In the genomic region with DNA sequence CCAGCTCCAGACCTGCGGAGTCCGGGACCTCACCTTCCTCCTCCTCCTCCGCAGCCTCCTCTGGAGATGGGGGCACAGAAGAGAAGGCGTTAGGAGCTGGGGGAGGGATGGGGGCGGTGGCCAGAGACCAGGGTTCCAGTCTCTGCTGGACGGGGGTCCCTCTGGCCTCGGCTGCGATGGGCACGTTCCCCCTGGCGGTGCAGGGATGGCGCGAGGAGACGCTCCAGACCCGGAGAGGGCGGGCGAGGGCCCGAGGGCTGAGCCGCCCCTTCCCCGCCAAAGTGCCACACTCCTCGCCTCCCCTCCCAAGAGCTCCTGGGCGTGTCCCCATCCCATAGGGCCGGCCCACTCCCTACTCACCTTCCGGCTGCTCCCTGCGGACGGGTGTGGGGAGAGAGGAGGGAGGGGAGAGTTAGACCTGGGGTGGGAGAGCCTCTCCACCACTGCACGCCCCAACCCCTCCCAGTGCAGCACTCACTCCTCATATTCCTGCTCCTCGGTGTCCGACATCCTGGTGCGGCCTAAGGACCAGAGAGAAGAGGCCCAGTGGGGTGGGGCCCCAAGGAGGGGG, we compare ENCODE assay signal across 1 cellular context.
TF ChIP-seq lines count a peak whose summit lies in the region.

No MANE protein-coding gene starts in this region.

TF ChIP-seq in HEK293, 187 proteins besides CTCF, POLR2A, EP300 and RAD21 (continued from another document and continues in another):
- TF ChIP-seq, protein P1, sequence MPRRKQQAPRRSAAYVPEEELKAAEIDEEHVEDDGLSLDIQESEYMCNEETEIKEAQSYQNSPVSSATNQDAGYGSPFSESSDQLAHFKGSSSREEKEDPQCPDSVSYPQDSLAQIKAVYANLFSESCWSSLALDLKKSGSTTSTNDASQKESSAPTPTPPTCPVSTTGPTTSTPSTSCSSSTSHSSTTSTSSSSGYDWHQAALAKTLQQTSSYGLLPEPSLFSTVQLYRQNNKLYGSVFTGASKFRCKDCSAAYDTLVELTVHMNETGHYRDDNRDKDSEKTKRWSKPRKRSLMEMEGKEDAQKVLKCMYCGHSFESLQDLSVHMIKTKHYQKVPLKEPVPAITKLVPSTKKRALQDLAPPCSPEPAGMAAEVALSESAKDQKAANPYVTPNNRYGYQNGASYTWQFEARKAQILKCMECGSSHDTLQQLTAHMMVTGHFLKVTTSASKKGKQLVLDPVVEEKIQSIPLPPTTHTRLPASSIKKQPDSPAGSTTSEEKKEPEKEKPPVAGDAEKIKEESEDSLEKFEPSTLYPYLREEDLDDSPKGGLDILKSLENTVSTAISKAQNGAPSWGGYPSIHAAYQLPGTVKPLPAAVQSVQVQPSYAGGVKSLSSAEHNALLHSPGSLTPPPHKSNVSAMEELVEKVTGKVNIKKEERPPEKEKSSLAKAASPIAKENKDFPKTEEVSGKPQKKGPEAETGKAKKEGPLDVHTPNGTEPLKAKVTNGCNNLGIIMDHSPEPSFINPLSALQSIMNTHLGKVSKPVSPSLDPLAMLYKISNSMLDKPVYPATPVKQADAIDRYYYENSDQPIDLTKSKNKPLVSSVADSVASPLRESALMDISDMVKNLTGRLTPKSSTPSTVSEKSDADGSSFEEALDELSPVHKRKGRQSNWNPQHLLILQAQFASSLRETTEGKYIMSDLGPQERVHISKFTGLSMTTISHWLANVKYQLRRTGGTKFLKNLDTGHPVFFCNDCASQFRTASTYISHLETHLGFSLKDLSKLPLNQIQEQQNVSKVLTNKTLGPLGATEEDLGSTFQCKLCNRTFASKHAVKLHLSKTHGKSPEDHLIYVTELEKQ (tag by site-specific recombination; IDR thresholded peaks at IDR 0.05; ENCODE audit: borderline replicate concordance) = no peak
- TF ChIP-seq, protein P2, sequence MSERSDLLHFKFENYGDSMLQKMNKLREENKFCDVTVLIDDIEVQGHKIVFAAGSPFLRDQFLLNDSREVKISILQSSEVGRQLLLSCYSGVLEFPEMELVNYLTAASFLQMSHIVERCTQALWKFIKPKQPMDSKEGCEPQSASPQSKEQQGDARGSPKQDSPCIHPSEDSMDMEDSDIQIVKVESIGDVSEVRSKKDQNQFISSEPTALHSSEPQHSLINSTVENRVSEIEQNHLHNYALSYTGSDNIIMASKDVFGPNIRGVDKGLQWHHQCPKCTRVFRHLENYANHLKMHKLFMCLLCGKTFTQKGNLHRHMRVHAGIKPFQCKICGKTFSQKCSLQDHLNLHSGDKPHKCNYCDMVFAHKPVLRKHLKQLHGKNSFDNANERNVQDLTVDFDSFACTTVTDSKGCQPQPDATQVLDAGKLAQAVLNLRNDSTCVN (tag by site-specific recombination; optimal IDR thresholded peaks at IDR 0.05) = peak; percentile 27
- TF ChIP-seq, protein P3, sequence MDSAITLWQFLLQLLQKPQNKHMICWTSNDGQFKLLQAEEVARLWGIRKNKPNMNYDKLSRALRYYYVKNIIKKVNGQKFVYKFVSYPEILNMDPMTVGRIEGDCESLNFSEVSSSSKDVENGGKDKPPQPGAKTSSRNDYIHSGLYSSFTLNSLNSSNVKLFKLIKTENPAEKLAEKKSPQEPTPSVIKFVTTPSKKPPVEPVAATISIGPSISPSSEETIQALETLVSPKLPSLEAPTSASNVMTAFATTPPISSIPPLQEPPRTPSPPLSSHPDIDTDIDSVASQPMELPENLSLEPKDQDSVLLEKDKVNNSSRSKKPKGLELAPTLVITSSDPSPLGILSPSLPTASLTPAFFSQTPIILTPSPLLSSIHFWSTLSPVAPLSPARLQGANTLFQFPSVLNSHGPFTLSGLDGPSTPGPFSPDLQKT (IDR thresholded peaks at IDR 0.05; ENCODE audit: borderline replicate concordance, low read depth, low read length) = no peak
- TF ChIP-seq, protein P4, sequence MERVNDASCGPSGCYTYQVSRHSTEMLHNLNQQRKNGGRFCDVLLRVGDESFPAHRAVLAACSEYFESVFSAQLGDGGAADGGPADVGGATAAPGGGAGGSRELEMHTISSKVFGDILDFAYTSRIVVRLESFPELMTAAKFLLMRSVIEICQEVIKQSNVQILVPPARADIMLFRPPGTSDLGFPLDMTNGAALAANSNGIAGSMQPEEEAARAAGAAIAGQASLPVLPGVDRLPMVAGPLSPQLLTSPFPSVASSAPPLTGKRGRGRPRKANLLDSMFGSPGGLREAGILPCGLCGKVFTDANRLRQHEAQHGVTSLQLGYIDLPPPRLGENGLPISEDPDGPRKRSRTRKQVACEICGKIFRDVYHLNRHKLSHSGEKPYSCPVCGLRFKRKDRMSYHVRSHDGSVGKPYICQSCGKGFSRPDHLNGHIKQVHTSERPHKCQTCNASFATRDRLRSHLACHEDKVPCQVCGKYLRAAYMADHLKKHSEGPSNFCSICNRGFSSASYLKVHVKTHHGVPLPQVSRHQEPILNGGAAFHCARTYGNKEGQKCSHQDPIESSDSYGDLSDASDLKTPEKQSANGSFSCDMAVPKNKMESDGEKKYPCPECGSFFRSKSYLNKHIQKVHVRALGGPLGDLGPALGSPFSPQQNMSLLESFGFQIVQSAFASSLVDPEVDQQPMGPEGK (tag by site-specific recombination; IDR thresholded peaks at IDR 0.05) = peak; percentile 78
- 0 out of 2 replicates have a peak, but pooled peaks have one; percentile 44 for TF ChIP-seq ZNF366 (tag by site-specific recombination; conservative IDR thresholded peaks at IDR 0.05)
- TF ChIP-seq IKZF3 (tag by site-specific recombination; IDR thresholded peaks at IDR 0.05) = peak; percentile 86
- TF ChIP-seq, protein P5, sequence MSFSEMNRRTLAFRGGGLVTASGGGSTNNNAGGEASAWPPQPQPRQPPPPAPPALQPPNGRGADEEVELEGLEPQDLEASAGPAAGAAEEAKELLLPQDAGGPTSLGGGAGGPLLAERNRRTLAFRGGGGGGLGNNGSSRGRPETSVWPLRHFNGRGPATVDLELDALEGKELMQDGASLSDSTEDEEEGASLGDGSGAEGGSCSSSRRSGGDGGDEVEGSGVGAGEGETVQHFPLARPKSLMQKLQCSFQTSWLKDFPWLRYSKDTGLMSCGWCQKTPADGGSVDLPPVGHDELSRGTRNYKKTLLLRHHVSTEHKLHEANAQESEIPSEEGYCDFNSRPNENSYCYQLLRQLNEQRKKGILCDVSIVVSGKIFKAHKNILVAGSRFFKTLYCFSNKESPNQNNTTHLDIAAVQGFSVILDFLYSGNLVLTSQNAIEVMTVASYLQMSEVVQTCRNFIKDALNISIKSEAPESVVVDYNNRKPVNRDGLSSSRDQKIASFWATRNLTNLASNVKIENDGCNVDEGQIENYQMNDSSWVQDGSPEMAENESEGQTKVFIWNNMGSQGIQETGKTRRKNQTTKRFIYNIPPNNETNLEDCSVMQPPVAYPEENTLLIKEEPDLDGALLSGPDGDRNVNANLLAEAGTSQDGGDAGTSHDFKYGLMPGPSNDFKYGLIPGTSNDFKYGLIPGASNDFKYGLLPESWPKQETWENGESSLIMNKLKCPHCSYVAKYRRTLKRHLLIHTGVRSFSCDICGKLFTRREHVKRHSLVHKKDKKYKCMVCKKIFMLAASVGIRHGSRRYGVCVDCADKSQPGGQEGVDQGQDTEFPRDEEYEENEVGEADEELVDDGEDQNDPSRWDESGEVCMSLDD (tag by site-specific recombination; IDR thresholded peaks at IDR 0.05) = peak; percentile 64
- TF ChIP-seq RBAK (tag by site-specific recombination; IDR thresholded peaks at IDR 0.05) = no peak
- TF ChIP-seq TCF7L2 (IDR thresholded peaks at IDR 0.05; ENCODE audit: borderline replicate concordance, low read depth, low read length) = no peak
- TF ChIP-seq ZNF473 (tag by site-specific recombination; IDR thresholded peaks at IDR 0.05) = no peak
- TF ChIP-seq ZNF274 (IDR thresholded peaks at IDR 0.05; ENCODE audit: low read length) = no peak
- no peak for TF ChIP-seq ZNF274 (tag by site-specific recombination; IDR thresholded peaks at IDR 0.05; ENCODE audit: borderline replicate concordance)
- no peak for TF ChIP-seq ZNF558 (tag by site-specific recombination; IDR thresholded peaks at IDR 0.05)
- no peak for TF ChIP-seq ZNF830 (tag by site-specific recombination; IDR thresholded peaks at IDR 0.05; ENCODE audit: low read depth)
- TF ChIP-seq ZNF433 (tag by site-specific recombination; IDR thresholded peaks at IDR 0.05; ENCODE audit: low read depth) = no peak
- no peak for TF ChIP-seq ZNF623 (tag by site-specific recombination; IDR thresholded peaks at IDR 0.05)
- TF ChIP-seq ZFP69B (tag by site-specific recombination; IDR thresholded peaks at IDR 0.05) = no peak
- no peak for TF ChIP-seq BCL11B (tag by site-specific recombination; IDR thresholded peaks at IDR 0.05; ENCODE audit: low read depth)
- no peak for TF ChIP-seq ZFP41 (tag by site-specific recombination; IDR thresholded peaks at IDR 0.05; ENCODE audit: borderline replicate concordance)
- TF ChIP-seq MEIS1 (CRISPR knock-in tag; IDR thresholded peaks at IDR 0.05; ENCODE audit: borderline replicate concordance) = no peak
- no peak for TF ChIP-seq ZNF19 (tag by site-specific recombination; IDR thresholded peaks at IDR 0.05; ENCODE audit: low read depth)
- TF ChIP-seq, protein P6, sequence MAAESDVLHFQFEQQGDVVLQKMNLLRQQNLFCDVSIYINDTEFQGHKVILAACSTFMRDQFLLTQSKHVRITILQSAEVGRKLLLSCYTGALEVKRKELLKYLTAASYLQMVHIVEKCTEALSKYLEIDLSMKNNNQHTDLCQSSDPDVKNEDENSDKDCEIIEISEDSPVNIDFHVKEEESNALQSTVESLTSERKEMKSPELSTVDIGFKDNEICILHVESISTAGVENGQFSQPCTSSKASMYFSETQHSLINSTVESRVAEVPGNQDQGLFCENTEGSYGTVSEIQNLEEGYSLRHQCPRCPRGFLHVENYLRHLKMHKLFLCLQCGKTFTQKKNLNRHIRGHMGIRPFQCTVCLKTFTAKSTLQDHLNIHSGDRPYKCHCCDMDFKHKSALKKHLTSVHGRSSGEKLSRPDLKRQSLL (tag by site-specific recombination; IDR thresholded peaks at IDR 0.05) = no peak
- TF ChIP-seq ZNF529 (tag by site-specific recombination; IDR thresholded peaks at IDR 0.05; ENCODE audit: insufficient replicate concordance) = no peak
- no peak for TF ChIP-seq ZNF560 (tag by site-specific recombination; IDR thresholded peaks at IDR 0.05; ENCODE audit: borderline replicate concordance)
- no peak for TF ChIP-seq ZNF132 (tag by site-specific recombination; IDR thresholded peaks at IDR 0.05; ENCODE audit: borderline replicate concordance)
- peak; percentile 67 for TF ChIP-seq KLF8 (tag by site-specific recombination; IDR thresholded peaks at IDR 0.05)
- no peak for TF ChIP-seq ZNF629 (tag by site-specific recombination; IDR thresholded peaks at IDR 0.05)
- no peak for TF ChIP-seq MZF1 (tag by site-specific recombination; IDR thresholded peaks at IDR 0.05; ENCODE audit: borderline replicate concordance)
- TF ChIP-seq ZBTB17 (tag by site-specific recombination; IDR thresholded peaks at IDR 0.05) = peak; percentile 63
- no peak for TF ChIP-seq YY2 (tag by site-specific recombination; IDR thresholded peaks at IDR 0.05)
- TF ChIP-seq, protein P7, sequence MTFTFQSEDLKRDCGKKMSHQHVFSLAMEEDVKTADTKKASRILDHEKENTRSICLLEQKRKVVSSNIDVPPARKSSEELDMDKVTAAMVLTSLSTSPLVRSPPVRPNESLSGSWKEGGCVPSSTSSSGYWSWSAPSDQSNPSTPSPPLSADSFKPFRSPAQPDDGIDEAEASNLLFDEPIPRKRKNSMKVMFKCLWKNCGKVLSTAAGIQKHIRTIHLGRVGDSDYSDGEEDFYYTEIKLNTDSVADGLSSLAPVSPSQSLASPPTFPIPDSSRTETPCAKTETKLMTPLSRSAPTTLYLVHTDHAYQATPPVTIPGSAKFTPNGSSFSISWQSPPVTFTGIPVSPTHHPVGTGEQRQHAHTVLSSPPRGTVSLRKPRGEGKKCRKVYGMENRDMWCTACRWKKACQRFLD (tag by site-specific recombination; IDR thresholded peaks at IDR 0.05) = no peak
- TF ChIP-seq, protein P8, sequence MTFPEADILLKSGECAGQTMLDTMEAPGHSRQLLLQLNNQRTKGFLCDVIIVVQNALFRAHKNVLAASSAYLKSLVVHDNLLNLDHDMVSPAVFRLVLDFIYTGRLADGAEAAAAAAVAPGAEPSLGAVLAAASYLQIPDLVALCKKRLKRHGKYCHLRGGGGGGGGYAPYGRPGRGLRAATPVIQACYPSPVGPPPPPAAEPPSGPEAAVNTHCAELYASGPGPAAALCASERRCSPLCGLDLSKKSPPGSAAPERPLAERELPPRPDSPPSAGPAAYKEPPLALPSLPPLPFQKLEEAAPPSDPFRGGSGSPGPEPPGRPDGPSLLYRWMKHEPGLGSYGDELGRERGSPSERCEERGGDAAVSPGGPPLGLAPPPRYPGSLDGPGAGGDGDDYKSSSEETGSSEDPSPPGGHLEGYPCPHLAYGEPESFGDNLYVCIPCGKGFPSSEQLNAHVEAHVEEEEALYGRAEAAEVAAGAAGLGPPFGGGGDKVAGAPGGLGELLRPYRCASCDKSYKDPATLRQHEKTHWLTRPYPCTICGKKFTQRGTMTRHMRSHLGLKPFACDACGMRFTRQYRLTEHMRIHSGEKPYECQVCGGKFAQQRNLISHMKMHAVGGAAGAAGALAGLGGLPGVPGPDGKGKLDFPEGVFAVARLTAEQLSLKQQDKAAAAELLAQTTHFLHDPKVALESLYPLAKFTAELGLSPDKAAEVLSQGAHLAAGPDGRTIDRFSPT (tag by site-specific recombination; IDR thresholded peaks at IDR 0.05) = 0 out of 2 replicates have a peak, but pooled peaks have one; percentile 48
- TF ChIP-seq ZNF530 (tag by site-specific recombination; IDR thresholded peaks at IDR 0.05; ENCODE audit: low read depth) = no peak
- no peak for TF ChIP-seq ZNF423 (tag by site-specific recombination; IDR thresholded peaks at IDR 0.05)
- 0 out of 2 replicates have a peak, but pooled peaks have one; percentile 19 for TF ChIP-seq ZNF24 (tag by site-specific recombination; IDR thresholded peaks at IDR 0.05)
- peak; percentile 73 for TF ChIP-seq SP2 (tag by site-specific recombination; IDR thresholded peaks at IDR 0.05)
- TF ChIP-seq, protein P9, sequence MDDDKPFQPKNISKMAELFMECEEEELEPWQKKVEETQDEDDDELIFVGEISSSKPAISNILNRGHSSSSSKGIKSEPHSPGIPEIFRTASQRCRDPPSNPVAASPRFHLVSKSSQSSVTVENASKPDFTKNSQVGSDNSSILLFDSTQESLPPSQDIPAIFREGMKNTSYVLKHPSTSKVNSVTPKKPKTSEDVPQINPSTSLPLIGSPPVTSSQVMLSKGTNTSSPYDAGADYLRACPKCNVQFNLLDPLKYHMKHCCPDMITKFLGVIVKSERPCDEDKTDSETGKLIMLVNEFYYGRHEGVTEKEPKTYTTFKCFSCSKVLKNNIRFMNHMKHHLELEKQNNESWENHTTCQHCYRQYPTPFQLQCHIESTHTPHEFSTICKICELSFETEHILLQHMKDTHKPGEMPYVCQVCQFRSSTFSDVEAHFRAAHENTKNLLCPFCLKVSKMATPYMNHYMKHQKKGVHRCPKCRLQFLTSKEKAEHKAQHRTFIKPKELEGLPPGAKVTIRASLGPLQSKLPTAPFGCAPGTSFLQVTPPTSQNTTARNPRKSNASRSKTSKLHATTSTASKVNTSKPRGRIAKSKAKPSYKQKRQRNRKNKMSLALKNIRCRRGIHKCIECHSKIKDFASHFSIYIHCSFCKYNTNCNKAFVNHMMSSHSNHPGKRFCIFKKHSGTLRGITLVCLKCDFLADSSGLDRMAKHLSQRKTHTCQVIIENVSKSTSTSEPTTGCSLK (tag by site-specific recombination; IDR thresholded peaks at IDR 0.05) = no peak
- no peak for TF ChIP-seq ZNF571 (tag by site-specific recombination; IDR thresholded peaks at IDR 0.05)
- no peak for TF ChIP-seq ZNF10 (tag by site-specific recombination; IDR thresholded peaks at IDR 0.05)
